ENCODE assay signal across 18 cellular contexts in the genomic region with DNA sequence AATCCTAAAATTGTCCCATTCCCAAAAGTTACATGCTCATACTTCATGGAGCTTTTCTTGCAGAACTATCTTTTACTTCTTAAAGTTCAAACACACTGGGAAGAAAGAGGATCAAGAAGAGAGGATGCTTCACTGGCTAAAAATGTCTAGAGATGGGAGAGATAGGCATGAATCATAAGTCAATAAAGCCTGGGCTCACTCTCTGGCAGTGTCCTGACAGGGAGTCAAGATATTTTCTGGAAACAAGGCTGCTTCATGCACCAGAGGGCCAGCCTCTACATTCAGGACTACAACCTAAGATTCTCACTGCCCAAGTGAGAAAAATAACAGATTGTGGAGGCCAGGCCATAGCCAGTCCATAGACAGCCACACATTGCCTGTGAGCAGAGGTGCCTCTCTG.
A peak's percentile ranks its signal among the peaks of the same experiment; 100 is the strongest.
DNase-seq lines count a peak whose midpoint lies in the region; FAIRE-seq and TF ChIP-seq lines count a peak whose summit lies in the region.
"Had no signal": no experiment of that assay in that cellular context is flagged by ENCODE, and none has a peak within 500 bp of the region (broad histone marks: within the 10 kb centered on the region; RNA-seq: fewer than 3 reads in every experiment).

No MANE protein-coding gene starts in this region.

- DNase-seq in AG08395 (ENCODE audit: low spot score) (peak; percentile 50), HTR-8/SVneo (ENCODE audit: insufficient read length, low spot score) (peak; percentile 42), brain microvascular endothelial cell (peak; percentile 70), islet precursor cell (peak; percentile 64), CD1c-positive myeloid dendritic cell (ENCODE audit: extremely low spot score) (no peak), NCI-H128 (lab: John Stamatoyannopoulos, UW; ENCODE audit: unreplicated experiment) (no peak), nephron progenitor cell (no peak)
- DNase-seq in activated effector memory CD4-positive, alpha-beta T cell treated with anti-CD3 and anti-CD28 coated beads, Interleukin-2, amount 50 U/mL, for 16 hours: no peak
- DNase-seq: activated CD8-positive, alpha-beta memory T cell treated with anti-CD3 and anti-CD28 coated beads, Interleukin-2, amount 10 ng/mL, durations not matched to agents 7 days and 5 days; activated effector memory CD4-positive, alpha-beta T cell treated with Interleukin-2 at 50 U/mL for 16 hours; COR-L47; dorsolateral prefrontal cortex; NCI-H187; stimulated activated naive CD8-positive, alpha-beta T cell treated with anti-CD3 and anti-CD28 coated beads, Interleukin-15, Interleukin-2, amounts not matched to agents 100 U/mL and 50 U/mL, for 24 hours; upper lobe of right lung had no signal

- no peak overlapping the region for H3K4me3 ChIP-seq in brain microvascular endothelial cell (ENCODE audit: low read depth, low read length)
- H3K4me3 ChIP-seq: dorsolateral prefrontal cortex, lung, prostate gland, upper lobe of right lung had no signal

- no peaks in the 10 kb centered on the region for H3K9me3 Mint-ChIP-seq in nephron progenitor cell

- no peaks in the 10 kb centered on the region for H3K36me3 Mint-ChIP-seq in nephron progenitor cell (ENCODE audit: low read depth)
- H3K36me3 Mint-ChIP-seq: activated CD8-positive, alpha-beta memory T cell treated with anti-CD3 and anti-CD28 coated beads, Interleukin-2, amount 10 ng/mL, durations not matched to agents 7 days and 5 days; natural killer cell treated with Interleukin-12 subunit alpha and Interleukin-12 subunit beta and Interleukin-15 and Interleukin-18, amount 100 ng/mL, for 72 hours had no signal

- no peaks in the 10 kb centered on the region for H3K27me3 Mint-ChIP-seq in nephron progenitor cell (ENCODE audit: low read depth, poor library complexity)
- H3K27me3 Mint-ChIP-seq: activated CD8-positive, alpha-beta memory T cell treated with anti-CD3 and anti-CD28 coated beads, Interleukin-2, amount 10 ng/mL, durations not matched to agents 7 days and 5 days; natural killer cell treated with Interleukin-12 subunit alpha and Interleukin-12 subunit beta and Interleukin-15 and Interleukin-18, amount 100 ng/mL, for 72 hours had no signal

- H3K27ac Mint-ChIP-seq in nephron progenitor cell: no peak overlapping the region
- H3K27ac Mint-ChIP-seq: activated CD8-positive, alpha-beta memory T cell treated with anti-CD3 and anti-CD28 coated beads, Interleukin-2, amount 10 ng/mL, durations not matched to agents 7 days and 5 days; natural killer cell treated with Interleukin-12 subunit alpha and Interleukin-12 subunit beta and Interleukin-15 and Interleukin-18, amount 100 ng/mL, for 72 hours had no signal

- TF ChIP-seq CTCF in brain microvascular endothelial cell (IDR thresholded peaks at IDR 0.05; ENCODE audit: low read depth, low read length, missing control alignments): no peak
- TF ChIP-seq CTCF in nephron progenitor cell (IDR thresholded peaks at IDR 0.05): no peak

- FAIRE-seq in HTR-8/SVneo (lab: Jason Lieb, UNC): no peak

- no peaks in the 10 kb centered on the region for H3K27me3 ChIP-seq in brain microvascular endothelial cell (replicated peaks)
- H3K27me3 ChIP-seq: dorsolateral prefrontal cortex, upper lobe of right lung had no signal

- no peaks in the 10 kb centered on the region for H3K4me1 Mint-ChIP-seq in nephron progenitor cell
- H3K4me1 Mint-ChIP-seq: activated CD8-positive, alpha-beta memory T cell treated with anti-CD3 and anti-CD28 coated beads, Interleukin-2, amount 10 ng/mL, durations not matched to agents 7 days and 5 days had no signal

- no peak overlapping the region for H3K27ac ChIP-seq in brain microvascular endothelial cell
- H3K27ac ChIP-seq: dorsolateral prefrontal cortex, prostate gland, upper lobe of right lung had no signal

- in situ Hi-C loops in brain microvascular endothelial cell (cut with HindIII; ENCODE audit: low pct_ligation_motif_present, low sequenced_read_pairs): no loop called here

- H3K4me3 Mint-ChIP-seq in nephron progenitor cell: no peak overlapping the region
- H3K4me3 Mint-ChIP-seq: activated CD8-positive, alpha-beta memory T cell treated with anti-CD3 and anti-CD28 coated beads, Interleukin-2, amount 10 ng/mL, durations not matched to agents 7 days and 5 days; natural killer cell treated with Interleukin-12 subunit alpha and Interleukin-12 subunit beta and Interleukin-15 and Interleukin-18, amount 100 ng/mL, for 72 hours had no signal

- no peaks in the 10 kb centered on the region for H3K36me3 ChIP-seq in brain microvascular endothelial cell (replicated peaks)
- H3K36me3 ChIP-seq: prostate gland, upper lobe of right lung had no signal

Comparison
In these comparisons a context has a peak if more than half of its experiments do, and no peak if none do; other contexts are left out.
1. DNase-seq: peak in AG08395 (single experiment), HTR-8/SVneo (single experiment), brain microvascular endothelial cell (single experiment) and islet precursor cell (single experiment); none in CD1c-positive myeloid dendritic cell (single experiment), NCI-H128 (single experiment), nephron progenitor cell (single experiment) and activated effector memory CD4-positive, alpha-beta T cell treated with anti-CD3 and anti-CD28 coated beads, Interleukin-2, amount 50 U/mL, for 16 hours (single experiment).